Comparison of ENCODE assay signal across 22 cellular contexts in the genomic region with DNA sequence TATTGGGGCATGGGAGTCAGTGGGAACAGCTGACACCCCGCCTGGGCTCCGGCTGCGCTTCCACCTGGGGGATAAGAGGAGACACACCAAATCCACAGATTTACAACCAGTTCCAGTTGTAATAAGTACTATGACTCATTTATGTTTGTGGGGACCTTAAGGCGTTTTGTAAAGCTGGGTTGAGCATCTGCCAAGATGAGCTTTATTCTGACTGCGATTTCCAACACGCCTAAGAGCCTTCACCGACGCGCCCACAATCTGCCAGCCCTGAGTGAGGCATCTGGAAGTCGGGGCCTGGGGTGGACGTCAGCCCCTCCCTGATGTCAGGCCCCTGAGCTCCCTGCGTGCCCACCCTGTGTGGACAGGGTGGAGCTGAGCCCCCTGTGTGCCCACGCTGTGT. TPM values are rescaled to one million over a fixed set of nuclear protein-coding genes. Genes with fewer than 3 reads are reported as not detected.
A peak's percentile ranks its signal among the peaks of the same experiment; 100 is the strongest.
DNase-seq lines count a peak whose midpoint lies in the region; ATAC-seq, FAIRE-seq and TF ChIP-seq lines count a peak whose summit lies in the region.
"Had no signal": no experiment of that assay in that cellular context is flagged by ENCODE, and none has a peak within 500 bp of the region (broad histone marks: within the 10 kb centered on the region; RNA-seq: fewer than 3 reads in every experiment).

No MANE protein-coding gene starts in this region.

- peaks cover 60% of the 10 kb centered on the region for H4K20me1 ChIP-seq in astrocyte (ENCODE audit: insufficient read depth, low read length)

- H3K4me1 ChIP-seq in astrocyte (ENCODE audit: insufficient read depth, low read length), result peaks cover 13% of the 10 kb centered on the region
- H3K4me1 ChIP-seq: transverse colon had no signal

- peaks cover 16% of the 10 kb centered on the region for H3K36me3 Mint-ChIP-seq in astrocyte (ENCODE audit: low read depth, unreplicated experiment)
- H3K36me3 Mint-ChIP-seq: IgD-negative memory B cell had no signal

- no peaks in the 10 kb centered on the region for H3K36me3 ChIP-seq in astrocyte (ENCODE audit: insufficient read depth, low read length)

- no peaks in the 10 kb centered on the region for H3K79me2 ChIP-seq in astrocyte (ENCODE audit: insufficient read depth, low read length)

- H3K9me3 ChIP-seq in astrocyte (ENCODE audit: insufficient read depth, low read depth, low read length), result no peaks in the 10 kb centered on the region
- H3K9me3 ChIP-seq: transverse colon had no signal

- no peak for TF ChIP-seq CTCF in astrocyte (IDR thresholded peaks at IDR 0.05; ENCODE audit: insufficient read depth, low read depth, low read length)

- no peak overlapping the region for H3K27ac ChIP-seq in astrocyte (ENCODE audit: low read depth, low read length)
- H3K27ac ChIP-seq: transverse colon had no signal

- peaks cover 8% of the 10 kb centered on the region for H3K4me1 Mint-ChIP-seq in astrocyte (ENCODE audit: low read depth, unreplicated experiment)
- H3K4me1 Mint-ChIP-seq: activated naive CD8-positive, alpha-beta T cell treated with anti-CD3 and anti-CD28 coated beads, Interleukin-2, amount 50 U/mL, for 24 hours; mesothelial cell of epicardium had no signal

- H3K27ac Mint-ChIP-seq in astrocyte (ENCODE audit: unreplicated experiment), result no peak overlapping the region
- H3K27ac Mint-ChIP-seq: activated B cell treated with CpG ODN at 0.5 μM for 24 hours; activated naive CD8-positive, alpha-beta T cell treated with anti-CD3 and anti-CD28 coated beads, Interleukin-2, amount 50 U/mL, for 24 hours; activated T-helper 1 cell treated with anti-CD3 and anti-CD28 coated beads, Interleukin-12 subunit alpha, Interleukin-12 subunit beta, Interleukin-2, Interleukin-4 antibody, amounts not matched to agents 30 ng/mL and 10 ng/mL and 1 ng/mL, durations not matched to agents 14 hours and 24 hours and 36 hours; mesothelial cell of epicardium had no signal

- no peaks in the 10 kb centered on the region for H3K9me3 Mint-ChIP-seq in astrocyte (ENCODE audit: unreplicated experiment)
- H3K9me3 Mint-ChIP-seq: activated B cell treated with CpG ODN at 0.5 μM for 24 hours; activated naive CD8-positive, alpha-beta T cell treated with anti-CD3 and anti-CD28 coated beads, Interleukin-2, amount 50 U/mL, for 24 hours; central memory CD8-positive, alpha-beta T cell; IgD-negative memory B cell; mesothelial cell of epicardium; T-cell had no signal

- H3K4me2 ChIP-seq in astrocyte (ENCODE audit: low read length), result no peak overlapping the region

- FAIRE-seq in astrocyte (lab: Jason Lieb, UNC), result no peak

- ATAC-seq in HG03039 (IDR thresholded peaks at IDR 0.05; ENCODE audit: unreplicated experiment), result no peak
- ATAC-seq: activated naive CD8-positive, alpha-beta T cell treated with anti-CD3 and anti-CD28 coated beads, Interleukin-2, amount 50 U/mL, for 24 hours had no signal

- H3K9ac ChIP-seq in astrocyte (ENCODE audit: low read length), result no peak overlapping the region

- H3K4me3 Mint-ChIP-seq in astrocyte (ENCODE audit: unreplicated experiment), result no peak overlapping the region
- H3K4me3 Mint-ChIP-seq: activated B cell treated with CpG ODN at 0.5 μM for 24 hours; activated naive CD8-positive, alpha-beta T cell treated with anti-CD3 and anti-CD28 coated beads, Interleukin-2, amount 50 U/mL, for 24 hours; activated T-helper 1 cell treated with anti-CD3 and anti-CD28 coated beads, Interleukin-12 subunit alpha, Interleukin-12 subunit beta, Interleukin-2, Interleukin-4 antibody, amounts not matched to agents 30 ng/mL and 10 ng/mL and 1 ng/mL, durations not matched to agents 14 hours and 24 hours and 36 hours; central memory CD8-positive, alpha-beta T cell; mesothelial cell of epicardium; T-cell had no signal

- H2AFZ ChIP-seq in astrocyte (ENCODE audit: low read depth, low read length), result no peak overlapping the region

- DNase-seq in DMS79 (lab: John Stamatoyannopoulos, UW) (peak; percentile 16), LHCN-M2 (ENCODE audit: low read depth) (peak; percentile 32), astrocyte (ENCODE audit: low read depth) (peak; percentile 68), middle frontal gyrus (ENCODE audit: extremely low spot score, low spot score) (peak; percentile 14), OCI-M1 (lab: John Stamatoyannopoulos, UW) (no peak), NCI-H1930 (lab: John Stamatoyannopoulos, UW) (no peak)
- DNase-seq in activated naive CD4-positive, alpha-beta T cell (lab: John Stamatoyannopoulos, UW), result no peak
- DNase-seq: activated B cell treated with CpG ODN at 0.5 μM for 24 hours; activated CD8-positive, alpha-beta memory T cell treated with anti-CD3 and anti-CD28 coated beads for 24 hours; activated naive CD8-positive, alpha-beta T cell treated with anti-CD3 and anti-CD28 coated beads, Interleukin-2, amount 50 U/mL, for 24 hours; effector CD8-positive, alpha-beta T cell; NCI-H82; stimulated activated naive CD4-positive, alpha-beta T cell; T-cell; transverse colon had no signal

- H3K4me3 ChIP-seq in astrocyte (ENCODE audit: insufficient read depth, low read depth, low read length), result no peak overlapping the region
- H3K4me3 ChIP-seq: transverse colon had no signal

- no peaks in the 10 kb centered on the region for H3K27me3 ChIP-seq in astrocyte (ENCODE audit: insufficient read depth, low read length)
- H3K27me3 ChIP-seq: transverse colon had no signal

- H3K27me3 Mint-ChIP-seq in astrocyte (ENCODE audit: low read depth, unreplicated experiment), result no peaks in the 10 kb centered on the region
- H3K27me3 Mint-ChIP-seq: activated B cell treated with CpG ODN at 0.5 μM for 24 hours; activated naive CD8-positive, alpha-beta T cell treated with anti-CD3 and anti-CD28 coated beads, Interleukin-2, amount 50 U/mL, for 24 hours; central memory CD8-positive, alpha-beta T cell; IgD-negative memory B cell; T-cell had no signal

RNA-seq across cellular contexts. Expression of a gene that starts 14.3 kb away (rescaled TPM):
- total RNA-seq in LHCN-M2 (2014; rRNA removed) (not detected in 2 replicates), astrocyte (not detected in 2 replicates)
- not detected for polyA plus RNA-seq in LHCN-M2 (2012)
- total RNA-seq: activated B cell treated with CpG ODN at 0.5 μM for 24 hours; activated T-helper 1 cell treated with anti-CD3 and anti-CD28 coated beads, Interleukin-12 subunit alpha, Interleukin-12 subunit beta, Interleukin-2, Interleukin-4 antibody, amounts not matched to agents 30 ng/mL and 10 ng/mL and 1 ng/mL, durations not matched to agents 14 hours and 24 hours and 36 hours; mesothelial cell of epicardium; pulmonary artery endothelial cell; transverse colon had no signal
- polyA plus RNA-seq: IgD-negative memory B cell, neural cell had no signal

RNA-seq across cellular contexts. Expression of a gene that starts 26.3 kb away (rescaled TPM):
- 17.9 and 20.9 TPM in 2 replicates for total RNA-seq in LHCN-M2 (2014; rRNA removed)
- polyA plus RNA-seq in LHCN-M2 (2012), result 7.1 TPM
- 20.4 and 20.9 TPM in 2 replicates for total RNA-seq in astrocyte

Comparison
In these comparisons a context has a peak if more than half of its experiments do, and no peak if none do; other contexts are left out.
1. DNase-seq: peak in DMS79 (single experiment), LHCN-M2 (single experiment), astrocyte (single experiment) and middle frontal gyrus (single experiment); none in activated naive CD4-positive, alpha-beta T cell (0 of 4), OCI-M1 (single experiment) and NCI-H1930 (0 of 2).